33 cellular contexts compared by ENCODE assay signal in the genomic region with DNA sequence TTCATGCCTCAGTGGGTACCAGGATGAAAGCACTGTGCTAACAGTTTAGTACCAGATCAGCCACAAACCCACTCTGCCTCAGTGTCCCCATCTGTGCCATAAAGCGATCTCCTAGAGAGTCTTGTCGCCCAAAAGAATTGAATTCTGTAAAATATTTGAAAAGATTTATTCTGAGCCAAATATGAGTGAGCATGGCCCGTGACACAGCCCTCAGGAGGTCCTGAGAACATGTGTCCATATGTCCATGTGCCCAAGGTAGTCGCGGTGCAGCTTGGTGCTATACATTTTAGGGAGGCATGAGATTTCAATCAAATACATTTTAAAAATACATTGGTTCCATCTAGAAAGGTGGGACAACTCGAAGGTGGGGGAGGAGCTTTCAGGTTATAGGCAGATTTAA. TPM values are rescaled to one million over a fixed set of nuclear protein-coding genes. Genes with fewer than 3 reads are reported as not detected.
"Had no signal": no experiment of that assay in that cellular context is flagged by ENCODE, and none has a peak within 500 bp of the region (broad histone marks: within the 10 kb centered on the region; RNA-seq: fewer than 3 reads in every experiment).

No MANE protein-coding gene starts in this region.

- H3K4me1 Mint-ChIP-seq: activated B cell treated with CpG ODN at 0.5 μM for 24 hours; activated CD8-positive, alpha-beta memory T cell treated with anti-CD3 and anti-CD28 coated beads, Interleukin-2, amount 10 ng/mL, durations not matched to agents 7 days and 5 days had no signal

- H3K27me3 Mint-ChIP-seq: dendritic cell treated with granulocyte-macrophage colony-stimulating factor and Interleukin-4, amounts not matched to agents 40 ng/mL and 50 ng/mL, for 4 days had no signal

- H3K36me3 ChIP-seq: brain microvascular endothelial cell, colonic mucosa, esophagus squamous epithelium, gastroesophageal sphincter, WERI-Rb-1 had no signal

- H3K4me1 ChIP-seq: colonic mucosa, gastroesophageal sphincter had no signal

- H3K4me3 ChIP-seq: colonic mucosa, dorsolateral prefrontal cortex, esophagus squamous epithelium, gastroesophageal sphincter had no signal

- H3K4me3 Mint-ChIP-seq: activated B cell treated with CpG ODN at 0.5 μM for 24 hours; activated CD4-positive, alpha-beta memory T cell treated with anti-CD3 and anti-CD28 coated beads for 36 hours; activated CD8-positive, alpha-beta memory T cell treated with anti-CD3 and anti-CD28 coated beads, Interleukin-2, amount 10 ng/mL, durations not matched to agents 7 days and 5 days; activated CD8-positive, alpha-beta T cell treated with anti-CD3 and anti-CD28 coated beads, Interleukin-2, amount 10 ng/mL, durations not matched to agents 7 days and 5 days; activated naive CD4-positive, alpha-beta T cell treated with anti-CD3 and anti-CD28 coated beads for 36 hours; activated naive CD8-positive, alpha-beta T cell; activated T-helper 1 cell treated with anti-CD3 and anti-CD28 coated beads, Interleukin-12 subunit alpha, Interleukin-12 subunit beta, Interleukin-2, Interleukin-4 antibody, amounts not matched to agents 30 ng/mL and 10 ng/mL and 1 ng/mL, durations not matched to agents 14 hours and 24 hours and 36 hours; dendritic cell treated with granulocyte-macrophage colony-stimulating factor and Interleukin-4, amounts not matched to agents 40 ng/mL and 50 ng/mL, for 4 days; effector memory CD8-positive, alpha-beta T cell; T-helper 17 cell; T-helper 2 cell treated with Interferon-gamma antibody and Interleukin-4, amounts not matched to agents 5 μg/mL and 100 μg/mL, for 36 hours had no signal

- H3K27ac ChIP-seq: brain microvascular endothelial cell, colonic mucosa, dorsolateral prefrontal cortex, esophagus squamous epithelium, gastroesophageal sphincter, WERI-Rb-1 had no signal

- H3K27me3 ChIP-seq: brain microvascular endothelial cell, colonic mucosa, gastroesophageal sphincter had no signal

- H3K36me3 Mint-ChIP-seq: activated CD4-positive, alpha-beta memory T cell treated with anti-CD3 and anti-CD28 coated beads for 36 hours; activated CD8-positive, alpha-beta memory T cell treated with anti-CD3 and anti-CD28 coated beads, Interleukin-2, amount 10 ng/mL, durations not matched to agents 7 days and 5 days; activated naive CD8-positive, alpha-beta T cell had no signal

- DNase-seq: activated B cell treated with CpG ODN at 0.5 μM for 24 hours; activated CD4-positive, alpha-beta memory T cell treated with anti-CD3 and anti-CD28 coated beads for 36 hours; activated CD4-positive, alpha-beta T cell treated with anti-CD3 and anti-CD28 coated beads for 48 hours; activated CD8-positive, alpha-beta memory T cell treated with anti-CD3 and anti-CD28 coated beads, Interleukin-2, amount 10 ng/mL, durations not matched to agents 7 days and 5 days; activated CD8-positive, alpha-beta memory T cell treated with anti-CD3 and anti-CD28 coated beads, Interleukin-2, amount 50 U/mL, for 4 hours; activated CD8-positive, alpha-beta T cell treated with anti-CD3 and anti-CD28 coated beads, Interleukin-2, amount 10 ng/mL, durations not matched to agents 7 days and 5 days; activated effector memory CD4-positive, alpha-beta T cell treated with anti-CD3 and anti-CD28 coated beads, Interleukin-2, amount 50 U/mL, for 16 hours; activated naive CD4-positive, alpha-beta T cell treated with anti-CD3 and anti-CD28 coated beads for 36 hours; activated T-cell treated with anti-CD3 and anti-CD28 coated beads, Interleukin-2, amount 50 U/mL, for 1 hour; activated T-cell treated with anti-CD3 and anti-CD28 coated beads, Interleukin-2, amount 50 U/mL, for 48 hours; amniotic stem cell; anterior cingulate cortex; brain microvascular endothelial cell; caudate nucleus; colonic mucosa; dorsolateral prefrontal cortex; effector CD4-positive, alpha-beta T cell; effector memory CD8-positive, alpha-beta T cell; erythroblast; esophagus squamous epithelium; foreskin melanocyte; T-helper 1 cell; T-helper 17 cell; T1000; WERI-Rb-1 had no signal

- H3K27ac Mint-ChIP-seq: activated B cell treated with CpG ODN at 0.5 μM for 24 hours; activated CD4-positive, alpha-beta memory T cell treated with anti-CD3 and anti-CD28 coated beads for 36 hours; activated CD8-positive, alpha-beta memory T cell treated with anti-CD3 and anti-CD28 coated beads, Interleukin-2, amount 10 ng/mL, durations not matched to agents 7 days and 5 days; activated CD8-positive, alpha-beta T cell treated with anti-CD3 and anti-CD28 coated beads, Interleukin-2, amount 10 ng/mL, durations not matched to agents 7 days and 5 days; activated naive CD4-positive, alpha-beta T cell treated with anti-CD3 and anti-CD28 coated beads for 36 hours; activated naive CD8-positive, alpha-beta T cell; activated T-helper 1 cell treated with anti-CD3 and anti-CD28 coated beads, Interleukin-12 subunit alpha, Interleukin-12 subunit beta, Interleukin-2, Interleukin-4 antibody, amounts not matched to agents 30 ng/mL and 10 ng/mL and 1 ng/mL, durations not matched to agents 14 hours and 24 hours and 36 hours; activated T-helper 2 cell treated with anti-CD3 and anti-CD28 coated beads, Interferon-gamma antibody, Interleukin-2, Interleukin-4, amounts not matched to agents 10 μg/mL and 5 μg/mL and 100 μg/mL, durations not matched to agents 14 hours and 24 hours and 36 hours; dendritic cell treated with granulocyte-macrophage colony-stimulating factor and Interleukin-4, amounts not matched to agents 40 ng/mL and 50 ng/mL, for 4 days; effector memory CD8-positive, alpha-beta T cell; T-helper 17 cell; T-helper 2 cell treated with Interferon-gamma antibody and Interleukin-4, amounts not matched to agents 5 μg/mL and 100 μg/mL, for 36 hours had no signal

- H3K9me3 Mint-ChIP-seq: activated CD4-positive, alpha-beta memory T cell treated with anti-CD3 and anti-CD28 coated beads for 36 hours; activated T-helper 1 cell treated with anti-CD3 and anti-CD28 coated beads, Interleukin-12 subunit alpha, Interleukin-12 subunit beta, Interleukin-2, Interleukin-4 antibody, amounts not matched to agents 30 ng/mL and 10 ng/mL and 1 ng/mL, durations not matched to agents 14 hours and 24 hours and 36 hours; activated T-helper 2 cell treated with anti-CD3 and anti-CD28 coated beads, Interferon-gamma antibody, Interleukin-2, Interleukin-4, amounts not matched to agents 10 μg/mL and 5 μg/mL and 100 μg/mL, durations not matched to agents 14 hours and 24 hours and 36 hours; dendritic cell treated with granulocyte-macrophage colony-stimulating factor and Interleukin-4, amounts not matched to agents 40 ng/mL and 50 ng/mL, for 4 days; effector memory CD8-positive, alpha-beta T cell; T-helper 2 cell treated with Interferon-gamma antibody and Interleukin-4, amounts not matched to agents 5 μg/mL and 100 μg/mL, for 36 hours had no signal

- H3K9me3 ChIP-seq: colonic mucosa, esophagus squamous epithelium, gastroesophageal sphincter had no signal

RNA-seq across cellular contexts. Expression of gene NOX5, which starts 15.4 kb away (rescaled TPM):
- total RNA-seq: activated CD8-positive, alpha-beta memory T cell treated with anti-CD3 and anti-CD28 coated beads for 36 hours; activated CD8-positive, alpha-beta T cell treated with anti-CD3 and anti-CD28 coated beads, Interleukin-2, amount 10 ng/mL, durations not matched to agents 7 days and 5 days; activated naive CD4-positive, alpha-beta T cell treated with anti-CD3 and anti-CD28 coated beads for 36 hours; activated T-helper 2 cell treated with anti-CD3 and anti-CD28 coated beads, Interferon-gamma antibody, Interleukin-2, Interleukin-4, amounts not matched to agents 10 μg/mL and 5 μg/mL and 100 μg/mL, durations not matched to agents 14 hours and 24 hours and 36 hours; bronchial epithelial cell; T-helper 17 cell had no signal
